In genomic region chr2:231132126-231132525, GRCh38 we compare ENCODE assay signal across 1 cellular context.
TF ChIP-seq lines count a peak whose summit lies in the region.

No MANE protein-coding gene starts in this region.

TF ChIP-seq in GM23338, 12 proteins besides CTCF, POLR2A, EP300 and RAD21 (continued from another document):
- TF ChIP-seq ZNF462 (CRISPR knock-in tag; IDR thresholded peaks at IDR 0.05) (no peak), STAT1 (IDR thresholded peaks at IDR 0.05; ENCODE audit: unreplicated experiment) (no peak), ZNF114 (CRISPR knock-in tag; IDR thresholded peaks at IDR 0.05) (no peak), CREB1 (CRISPR knock-in tag; IDR thresholded peaks at IDR 0.05; ENCODE audit: low read depth) (no peak), ETS1 (IDR thresholded peaks at IDR 0.05) (no peak), REST (IDR thresholded peaks at IDR 0.05; ENCODE audit: unreplicated experiment) (no peak), ZNF331 (CRISPR knock-in tag; IDR thresholded peaks at IDR 0.05; ENCODE audit: low read depth) (no peak)
